Comparison of ENCODE assay signal across 9 cellular contexts in genomic region chr2:64951306-64951953, GRCh38.
"Had no signal": no experiment of that assay in that cellular context is flagged by ENCODE, and none has a peak within 500 bp of the region (broad histone marks: within the 10 kb centered on the region; RNA-seq: fewer than 3 reads in every experiment).

No MANE protein-coding gene starts in this region.

- H3K36me3 ChIP-seq: cardiac muscle cell, thyroid gland, vagina had no signal

- H3K27me3 Mint-ChIP-seq: activated CD4-positive, alpha-beta memory T cell treated with anti-CD3 and anti-CD28 coated beads for 36 hours had no signal

- H3K27ac Mint-ChIP-seq: activated CD4-positive, alpha-beta memory T cell treated with anti-CD3 and anti-CD28 coated beads for 36 hours; activated naive CD4-positive, alpha-beta T cell treated with anti-CD3 and anti-CD28 coated beads for 36 hours; mesothelial cell of epicardium had no signal

- H3K9me3 ChIP-seq: thyroid gland, vagina had no signal

- H3K4me3 ChIP-seq: cardiac muscle cell, skin epidermis, thyroid gland, vagina had no signal

- DNase-seq: activated CD4-positive, alpha-beta memory T cell treated with anti-CD3 and anti-CD28 coated beads for 36 hours; activated CD4-positive, alpha-beta T cell treated with anti-CD3 and anti-CD28 coated beads for 1 hour; activated naive CD4-positive, alpha-beta T cell treated with anti-CD3 and anti-CD28 coated beads for 36 hours; stimulated activated CD4-positive, alpha-beta T cell treated with anti-CD3 and anti-CD28 coated beads, Interleukin-4, amount 100 ng/mL, for 4 hours; thyroid gland had no signal

- H3K27me3 ChIP-seq: cardiac muscle cell, thyroid gland, vagina had no signal

- H3K4me1 ChIP-seq: thyroid gland had no signal

- H3K27ac ChIP-seq: cardiac muscle cell, thyroid gland, vagina had no signal

- H3K4me3 Mint-ChIP-seq: activated CD4-positive, alpha-beta memory T cell treated with anti-CD3 and anti-CD28 coated beads for 36 hours; activated naive CD4-positive, alpha-beta T cell treated with anti-CD3 and anti-CD28 coated beads for 36 hours; mesothelial cell of epicardium had no signal
